11 cellular contexts compared by ENCODE assay signal in genomic region chr17:48840441-48840840, GRCh38. TPM values are rescaled to one million over a fixed set of nuclear protein-coding genes. Genes with fewer than 3 reads are reported as not detected.
A peak's percentile ranks its signal among the peaks of the same experiment; 100 is the strongest.
DNase-seq lines count a peak whose midpoint lies in the region; ATAC-seq, FAIRE-seq and TF ChIP-seq lines count a peak whose summit lies in the region.
"Had no signal": no experiment of that assay in that cellular context is flagged by ENCODE, and none has a peak within 500 bp of the region (broad histone marks: within the 10 kb centered on the region; RNA-seq: fewer than 3 reads in every experiment).

No MANE protein-coding gene starts in this region.

- no peak overlapping the region for H3K9ac ChIP-seq in rectal smooth muscle tissue (ENCODE audit: low read length)

- TF ChIP-seq CTCF in RWPE1 (conservative IDR thresholded peaks at IDR 0.05; ENCODE audit: low read depth) (no peak), esophagus squamous epithelium (IDR thresholded peaks at IDR 0.05) (no peak)

- no peaks in the 10 kb centered on the region for H3K27me3 ChIP-seq in CD4-positive, alpha-beta memory T cell (ENCODE audit: insufficient read depth, low read length)
- H3K27me3 ChIP-seq in esophagus squamous epithelium: no peaks in the 10 kb centered on the region
- H3K27me3 ChIP-seq in rectal smooth muscle tissue (ENCODE audit: control insufficient read depth, insufficient read depth, low read length): no peaks in the 10 kb centered on the region

- TF ChIP-seq POLR2A in esophagus squamous epithelium (IDR thresholded peaks at IDR 0.05): no peak
- no peak for TF ChIP-seq POLR2A in GM18505 (IDR thresholded peaks at IDR 0.05; ENCODE audit: borderline replicate concordance, extremely low read depth, insufficient read depth, insufficient read length)
- TF ChIP-seq POLR2A in GM12891 (IDR thresholded peaks at IDR 0.05; ENCODE audit: low read depth, low read length): no peak

- peaks cover 70% of the 10 kb centered on the region for H3K4me1 ChIP-seq in CD4-positive, alpha-beta memory T cell (ENCODE audit: insufficient read depth, low read length)
- H3K4me1 ChIP-seq in esophagus squamous epithelium (peaks cover 19 to 87% (median 63%) of the 10 kb centered on the region in 3 donors), rectal smooth muscle tissue (ENCODE audit: control insufficient read depth, insufficient read depth, low read length) (peaks cover 12% of the 10 kb centered on the region)

- no peak for FAIRE-seq in GM12891 (lab: Jason Lieb, UNC)

- peaks cover 37 to 73% (median 54%) of the 10 kb centered on the region in 4 donors for H3K4me1 Mint-ChIP-seq in CD4-positive, alpha-beta memory T cell

- DNase-seq in CD4-positive, alpha-beta memory T cell: no peak
- no peak for DNase-seq in RWPE1 (ENCODE audit: low spot score)
- no peak for DNase-seq in esophagus squamous epithelium (lab: John Stamatoyannopoulos, UW)
- no peak for DNase-seq in NCI-H446 (lab: John Stamatoyannopoulos, UW)
- no peak for DNase-seq in GM12891 (ENCODE audit: insufficient read length, low spot score)
- DNase-seq: activated T-cell treated with anti-CD3 and anti-CD28 coated beads, Interleukin-2, amount 50 U/mL, for 4 hours; NCI-H2029 treated with DMSO at 0.1 percent for 48 hours had no signal

- peak overlapping the region in 5 of 8 donors; percentile 14 to 89 (median 39) for H3K4me3 Mint-ChIP-seq in CD4-positive, alpha-beta memory T cell

- CTCF ChIA-PET in CD4-positive, alpha-beta memory T cell (lab: Charles Lee; ENCODE audit: partially characterized antibody): interaction anchor here (1.2 to 1.9 kb wide), 3 partner anchors 38 to 162 kb away, joined by 3 to 7 read pairs (median 7); no protein-coding TSS in a partner anchor
- CTCF ChIA-PET in RWPE1 (lab: Yijun Ruan, JAX): interaction anchor here (0.6 kb wide), 1 partner anchor 41 kb away, joined by 3 read pairs; no protein-coding TSS in a partner anchor

- peak overlapping the region in 6 of 7 donors; percentile 36 to 97 (median 86) for H3K27ac Mint-ChIP-seq in CD4-positive, alpha-beta memory T cell

- peaks cover 12 to 19% of the 10 kb centered on the region in 2 donors for H3K36me3 Mint-ChIP-seq in CD4-positive, alpha-beta memory T cell

- peaks cover 9% of the 10 kb centered on the region for H3K36me3 ChIP-seq in CD4-positive, alpha-beta memory T cell (ENCODE audit: insufficient read depth, low read length)
- H3K36me3 ChIP-seq in esophagus squamous epithelium: peaks cover 17 to 35% (median 20%) of the 10 kb centered on the region in 3 donors
- H3K36me3 ChIP-seq in rectal smooth muscle tissue (ENCODE audit: control insufficient read depth, insufficient read depth, low read length): peaks cover 3% of the 10 kb centered on the region

- POLR2A ChIA-PET in CD4-positive, alpha-beta memory T cell (lab: Charles Lee; ENCODE audit: partially characterized antibody): interaction anchor here (1.3 to 1.4 kb wide), 2 partner anchors 9 to 25 kb away, joined by 3 to 4 read pairs; partner anchors contain the start of gene CALCOCO2
- POLR2A ChIA-PET in RWPE1 (lab: Yijun Ruan, JAX; ENCODE audit: low non-redundant PET): no interaction called here

- WGBS in esophagus squamous epithelium, 2 donors: 45 to 76% methylated on average over 3 of the region's 3 CpGs

- ATAC-seq in GM18505 (IDR thresholded peaks at IDR 0.05; ENCODE audit: unreplicated experiment) (no peak), HG03139 (IDR thresholded peaks at IDR 0.05; ENCODE audit: unreplicated experiment) (no peak)

- H3K9me3 Mint-ChIP-seq in CD4-positive, alpha-beta memory T cell: no peaks in the 10 kb centered on the region
- H3K9me3 Mint-ChIP-seq: activated T-cell treated with anti-CD3 and anti-CD28 coated beads, Interleukin-2, amount 50 U/mL, for 4 hours had no signal

- H3K9me3 ChIP-seq in CD4-positive, alpha-beta memory T cell (ENCODE audit: control insufficient read depth in 1 of 2, low read length in 2 of 2): no peaks in the 10 kb centered on the region
- no peaks in the 10 kb centered on the region for H3K9me3 ChIP-seq in esophagus squamous epithelium

- intact Hi-C loops in CD4-positive, alpha-beta memory T cell (cut with micrococcal nuclease): no loop called here
- intact Hi-C loops in esophagus squamous epithelium (cut with DNase I): no loop called here

- no peaks in the 10 kb centered on the region for H3K27me3 Mint-ChIP-seq in CD4-positive, alpha-beta memory T cell

- H3K4me3 ChIP-seq in CD4-positive, alpha-beta memory T cell (ENCODE audit: low read length in 2 of 2): no peak overlapping the region
- peak overlapping the region in 1 of 4 donors; percentile 60 for H3K4me3 ChIP-seq in esophagus squamous epithelium
- H3K4me3 ChIP-seq in rectal smooth muscle tissue (ENCODE audit: low read length): no peak overlapping the region

- H3K27ac ChIP-seq in CD4-positive, alpha-beta memory T cell (ENCODE audit: low read depth, low read length): no peak overlapping the region
- peak overlapping the region; percentile 69 for H3K27ac ChIP-seq in RWPE1
- peak overlapping the region; percentile 82 to 95 (median 87) for H3K27ac ChIP-seq in esophagus squamous epithelium
- H3K27ac ChIP-seq in rectal smooth muscle tissue (ENCODE audit: low read depth, low read length): peak overlapping the region; percentile 90

TF ChIP-seq in GM12891, 5 proteins besides CTCF, POLR2A, EP300 and RAD21:
- no peak for TF ChIP-seq POU2F2 (IDR thresholded peaks at IDR 0.05; ENCODE audit: low read depth, low read length)
- TF ChIP-seq POLR2AphosphoS5 (IDR thresholded peaks at IDR 0.05; ENCODE audit: low read depth, low read length): no peak
- TF ChIP-seq PAX5 (IDR thresholded peaks at IDR 0.05; ENCODE audit: insufficient read depth, low read length, severe bottlenecking): no peak
- no peak for TF ChIP-seq TAF1 (IDR thresholded peaks at IDR 0.05; ENCODE audit: low read depth, low read length)
- no peak for TF ChIP-seq SPI1 (IDR thresholded peaks at IDR 0.05; ENCODE audit: low read depth, low read length)

RNA-seq across cellular contexts. Expression of gene CALCOCO2, which starts 9.6 kb away (rescaled TPM):
- total RNA-seq in CD4-positive, alpha-beta memory T cell: 100 to 1,000 TPM; 107 to 118 TPM
- polyA plus RNA-seq in CD4-positive, alpha-beta memory T cell: 100 to 1,000 TPM; 169 to 196 TPM
- total RNA-seq in esophagus squamous epithelium: 100 to 1,000 TPM in 1 of 4 donors, 10 to 100 TPM in 3; 62.3 to 129 (median 79.4) TPM
- 54.6 TPM for polyA plus RNA-seq in GM12891 (2012; ENCODE audit: low read depth, missing spikeins)

RNA-seq across cellular contexts. Expression of gene TTLL6, which starts 23.4 kb away (rescaled TPM):
- not detected for total RNA-seq in CD4-positive, alpha-beta memory T cell
- polyA plus RNA-seq in CD4-positive, alpha-beta memory T cell: not detected
- total RNA-seq in esophagus squamous epithelium: under 1 TPM in 1 of 4 donors, not detected in 3; 0.19 TPM
- 0.05 TPM for polyA plus RNA-seq in GM12891 (2012; ENCODE audit: low read depth, missing spikeins)
- total RNA-seq: activated T-cell treated with anti-CD3 and anti-CD28 coated beads, Interleukin-2, amount 50 U/mL, for 4 hours; lung microvascular endothelial cell had no signal

RNA-seq across cellular contexts. Expression of gene ATP5MC1, which starts 52.1 kb away (rescaled TPM):
- 10 to 100 TPM; 28.6 to 30.6 TPM for total RNA-seq in CD4-positive, alpha-beta memory T cell
- 100 to 1,000 TPM; 137 to 173 TPM for polyA plus RNA-seq in CD4-positive, alpha-beta memory T cell
- 100 to 1,000 TPM; 111 to 210 (median 162) TPM for total RNA-seq in esophagus squamous epithelium
- 307 TPM for polyA plus RNA-seq in GM12891 (2012; ENCODE audit: low read depth, missing spikeins)
